Comparison of ENCODE assay signal across 24 cellular contexts in genomic region chr9:35679091-35679490, GRCh38. TPM values are rescaled to one million over a fixed set of nuclear protein-coding genes. Genes with fewer than 3 reads are reported as not detected.
"Had no signal": no experiment of that assay in that cellular context is flagged by ENCODE, and none has a peak within 500 bp of the region (broad histone marks: within the 10 kb centered on the region; RNA-seq: fewer than 3 reads in every experiment).

No MANE protein-coding gene starts in this region.

- H3K36me3 ChIP-seq: colonic mucosa, lower lobe of right lung, pancreas, right lobe of liver had no signal

- ATAC-seq: activated CD4-positive, CD25-positive, alpha-beta regulatory T cell treated with anti-CD3 and anti-CD28 coated beads, Interleukin-2, amount 50 U/mL, for 24 hours; activated CD8-positive, alpha-beta T cell treated with anti-CD3 and anti-CD28 coated beads for 36 hours; activated naive CD4-positive, alpha-beta T cell treated with anti-CD3 and anti-CD28 coated beads, Interleukin-2, amount 50 U/mL, for 72 hours; left lobe of liver; lower lobe of right lung; natural killer cell; pancreas; right lobe of liver; stimulated activated naive B cell treated with anti-CD40 and anti-IgM and Interleukin-4, amounts not matched to agents 10 μg/mL and 1 μg/mL and 100 μg/mL, for 72 hours had no signal

- H3K27ac ChIP-seq: colonic mucosa, epithelial cell of prostate, lower lobe of right lung, pancreas, right lobe of liver, VCaP had no signal

- H3K4me3 ChIP-seq: colonic mucosa, lower lobe of right lung, pancreas, right lobe of liver had no signal

- H3K4me3 Mint-ChIP-seq: activated CD4-positive, alpha-beta T cell treated with anti-CD3 and anti-CD28 coated beads, Interleukin-2, amount 10 ng/mL, durations not matched to agents 24 days and 14 days; activated CD8-positive, alpha-beta T cell treated with anti-CD3 and anti-CD28 coated beads for 36 hours; central memory CD8-positive, alpha-beta T cell; endodermal cell; mesothelial cell of epicardium; natural killer cell; stimulated activated naive B cell treated with anti-CD40 and anti-IgM and Interleukin-4, amounts not matched to agents 10 μg/mL and 1 μg/mL and 100 μg/mL, for 72 hours; T-helper 2 cell treated with Interferon-gamma antibody and Interleukin-4, amounts not matched to agents 5 μg/mL and 100 μg/mL, for 36 hours had no signal

- H3K27ac Mint-ChIP-seq: activated CD4-positive, alpha-beta T cell treated with anti-CD3 and anti-CD28 coated beads, Interleukin-2, amount 10 ng/mL, durations not matched to agents 24 days and 14 days; activated CD8-positive, alpha-beta T cell treated with anti-CD3 and anti-CD28 coated beads for 36 hours; activated naive CD4-positive, alpha-beta T cell treated with anti-CD3 and anti-CD28 coated beads, Interleukin-2, amount 50 U/mL, for 72 hours; endodermal cell; mesothelial cell of epicardium; natural killer cell; stimulated activated naive B cell treated with anti-CD40 and anti-IgM and Interleukin-4, amounts not matched to agents 10 μg/mL and 1 μg/mL and 100 μg/mL, for 72 hours; T-helper 2 cell treated with Interferon-gamma antibody and Interleukin-4, amounts not matched to agents 5 μg/mL and 100 μg/mL, for 36 hours had no signal

- DNase-seq: activated CD4-positive, alpha-beta T cell treated with anti-CD3 and anti-CD28 coated beads, Interleukin-2, amount 10 ng/mL, durations not matched to agents 24 days and 14 days; activated CD8-positive, alpha-beta T cell treated with anti-CD3 and anti-CD28 coated beads for 36 hours; activated T-cell treated with anti-CD3 and anti-CD28 coated beads, Interleukin-2, amount 50 U/mL, for 1 hour; aorta; colonic mucosa; endodermal cell; lower lobe of right lung; natural killer cell; small intestine; stimulated activated CD4-positive, alpha-beta T cell treated with anti-CD3 and anti-CD28 coated beads, Interleukin-15, amount 100 ng/mL, for 24 hours; stimulated activated naive B cell treated with anti-CD40 and anti-IgM and Interleukin-4, amounts not matched to agents 10 μg/mL and 1 μg/mL and 100 μg/mL, for 72 hours had no signal

- H3K9me3 Mint-ChIP-seq: activated CD4-positive, alpha-beta T cell treated with anti-CD3 and anti-CD28 coated beads, Interleukin-2, amount 10 ng/mL, durations not matched to agents 24 days and 14 days; activated CD8-positive, alpha-beta T cell treated with anti-CD3 and anti-CD28 coated beads for 36 hours; activated naive CD4-positive, alpha-beta T cell treated with anti-CD3 and anti-CD28 coated beads, Interleukin-2, amount 50 U/mL, for 72 hours; central memory CD8-positive, alpha-beta T cell; endodermal cell; mesothelial cell of epicardium; natural killer cell; stimulated activated naive B cell treated with anti-CD40 and anti-IgM and Interleukin-4, amounts not matched to agents 10 μg/mL and 1 μg/mL and 100 μg/mL, for 72 hours; T-helper 2 cell treated with Interferon-gamma antibody and Interleukin-4, amounts not matched to agents 5 μg/mL and 100 μg/mL, for 36 hours had no signal

- H3K9me3 ChIP-seq: colonic mucosa, lower lobe of right lung, pancreas, right lobe of liver had no signal

- H3K36me3 Mint-ChIP-seq: activated naive CD4-positive, alpha-beta T cell treated with anti-CD3 and anti-CD28 coated beads, Interleukin-2, amount 50 U/mL, for 72 hours; natural killer cell; stimulated activated naive B cell treated with anti-CD40 and anti-IgM and Interleukin-4, amounts not matched to agents 10 μg/mL and 1 μg/mL and 100 μg/mL, for 72 hours had no signal

- H3K27me3 ChIP-seq: colonic mucosa, pancreas had no signal

RNA-seq across cellular contexts. Expression of gene CA9, which starts 5.4 kb away (rescaled TPM):
- total RNA-seq: fibroblast of villous mesenchyme, glomerular endothelial cell, lower lobe of right lung, natural killer cell, ureter had no signal

RNA-seq across cellular contexts. Expression of gene RMRP, which starts 21.3 kb away (rescaled TPM):
- polyA plus RNA-seq: aorta had no signal
